In genomic region chr4:186699298-186699697, GRCh38 we compare ENCODE assay signal across 13 cellular contexts. TPM values are rescaled to one million over a fixed set of nuclear protein-coding genes. Genes with fewer than 3 reads are reported as not detected.
DNase-seq lines count a peak whose midpoint lies in the region; TF ChIP-seq lines count a peak whose summit lies in the region.
"Had no signal": no experiment of that assay in that cellular context is flagged by ENCODE, and none has a peak within 500 bp of the region (broad histone marks: within the 10 kb centered on the region; RNA-seq: fewer than 3 reads in every experiment).

No MANE protein-coding gene starts in this region.

- no peak overlapping the region for H3K4me2 ChIP-seq in mesendoderm (ENCODE audit: low read length)
- H3K4me2 ChIP-seq: KMS-11 had no signal

- TF ChIP-seq CTCF in choroid plexus epithelial cell (conservative IDR thresholded peaks at IDR 0.05; ENCODE audit: low read depth, low read length), result no peak

- H2BK5ac ChIP-seq in mesendoderm (ENCODE audit: low read length), result no peak overlapping the region

- H3K9ac ChIP-seq in mesendoderm (ENCODE audit: low read length), result no peak overlapping the region
- H3K9ac ChIP-seq: KMS-11 had no signal

- peaks cover 15% of the 10 kb centered on the region for H3K79me1 ChIP-seq in mesendoderm (ENCODE audit: low read length)

- WGBS in mesendoderm (ENCODE audit: extremely low coverage, insufficient coverage, low lambda C conversion rate), result no CpG with 5 or more reads among the region's 5 CpGs

- H3K27me3 ChIP-seq in mesendoderm (ENCODE audit: insufficient read depth, low read length, poor library complexity), result no peaks in the 10 kb centered on the region
- H3K27me3 ChIP-seq: brain microvascular endothelial cell had no signal

- no peak overlapping the region for H3K18ac ChIP-seq in mesendoderm (ENCODE audit: low read length)

- H3K4me1 ChIP-seq in mesendoderm (ENCODE audit: control insufficient read depth, low read depth, low read length), result peaks cover 6% of the 10 kb centered on the region

- H3K36me3 ChIP-seq in mesendoderm (ENCODE audit: control insufficient read depth, insufficient read depth, low read length), result no peaks in the 10 kb centered on the region

- H3K4ac ChIP-seq in mesendoderm (ENCODE audit: low read depth, low read length), result no peak overlapping the region

- H3K56ac ChIP-seq in mesendoderm (ENCODE audit: low read length), result no peak overlapping the region

- H3K27ac ChIP-seq in mesendoderm (ENCODE audit: low read depth, low read length), result no peak overlapping the region
- H3K27ac ChIP-seq: brain microvascular endothelial cell, KMS-11 had no signal

- H2AK5ac ChIP-seq in mesendoderm (ENCODE audit: low read length), result no peak overlapping the region

- no peak overlapping the region for H3K23ac ChIP-seq in mesendoderm (ENCODE audit: low read length)

- no peak overlapping the region for H4K5ac ChIP-seq in mesendoderm (ENCODE audit: low read length)

- peaks cover 54% of the 10 kb centered on the region for H3K79me2 ChIP-seq in mesendoderm (ENCODE audit: control insufficient read depth, insufficient read depth, low read length)

- H2BK15ac ChIP-seq in mesendoderm (replicated peaks; ENCODE audit: low read depth), result no peak overlapping the region

- no peak overlapping the region for H4K8ac ChIP-seq in mesendoderm (ENCODE audit: low read depth, low read length)

- DNase-seq in NCI-H2196 (lab: John Stamatoyannopoulos, UW; ENCODE audit: unreplicated experiment) (peak; percentile 28), NCI-H2196 treated with DMSO at 0.1 percent for 48 hours (lab: John Stamatoyannopoulos, UW; ENCODE audit: unreplicated experiment) (no peak), choroid plexus epithelial cell (ENCODE audit: low read depth) (peak; percentile 49), mesendoderm (peak; percentile 31), ureter (ENCODE audit: low spot score) (peak; percentile 71), NCI-H524 treated with DMSO at 0.1 percent for 48 hours (lab: John Stamatoyannopoulos, UW) (no peak)
- DNase-seq in activated CD4-positive, CD25-positive, alpha-beta regulatory T cell treated with anti-CD3 and anti-CD28 coated beads, Interleukin-2, amount 50 U/mL, for 72 hours, result no peak
- no peak for DNase-seq in effector CD8-positive, alpha-beta T cell (lab: John Stamatoyannopoulos, UW)
- DNase-seq: activated CD4-positive, alpha-beta T cell treated with anti-CD3 and anti-CD28 coated beads, Interleukin-2, amount 10 ng/mL, durations not matched to agents 7 days and 5 days; brain microvascular endothelial cell; NCI-H2171; OCI-M1 had no signal

- H3K4me3 ChIP-seq in choroid plexus epithelial cell (ENCODE audit: low read depth, low read length), result no peak overlapping the region
- H3K4me3 ChIP-seq in mesendoderm (ENCODE audit: low read length), result no peak overlapping the region

- H2BK120ac ChIP-seq in mesendoderm (ENCODE audit: low read depth, low read length), result no peak overlapping the region

RNA-seq across cellular contexts. Expression of gene FAT1, which starts 24.4 kb away (rescaled TPM):
- 32.3 TPM for polyA plus RNA-seq in mesendoderm (2013, experiment 1 of 2)
- polyA plus RNA-seq in mesendoderm (2013, experiment 2 of 2), result 29.4 TPM
- 185 TPM for total RNA-seq in ureter

Comparison
In these comparisons a context has a peak if more than half of its experiments do, and no peak if none do; other contexts are left out.
1. DNase-seq: peak in NCI-H2196 (single experiment), choroid plexus epithelial cell (single experiment), mesendoderm (single experiment) and ureter (single experiment); none in NCI-H2196 treated with DMSO at 0.1 percent for 48 hours (single experiment), activated CD4-positive, CD25-positive, alpha-beta regulatory T cell treated with anti-CD3 and anti-CD28 coated beads, Interleukin-2, amount 50 U/mL, for 72 hours (single experiment), NCI-H524 treated with DMSO at 0.1 percent for 48 hours (single experiment) and effector CD8-positive, alpha-beta T cell (single experiment).